16 cellular contexts compared by ENCODE assay signal in the genomic region with DNA sequence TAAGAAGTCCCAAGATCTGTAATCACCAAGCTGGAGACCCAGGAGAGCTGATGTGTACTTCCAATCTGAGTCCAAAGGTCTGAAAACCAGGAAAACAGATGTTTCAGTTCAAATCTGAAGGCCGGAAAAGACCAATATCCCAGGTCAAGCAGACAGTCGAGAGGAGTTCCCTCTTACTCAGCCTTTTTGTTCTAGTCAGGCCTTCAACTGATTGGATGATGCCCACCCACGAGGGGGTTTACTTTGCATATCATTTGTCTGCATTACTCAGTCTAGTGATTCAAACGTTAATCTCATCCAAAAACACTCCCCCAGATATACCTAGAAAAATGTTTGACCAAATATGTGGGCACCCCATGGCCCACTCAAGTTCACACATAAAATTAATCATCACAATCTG.
"Had no signal": no experiment of that assay in that cellular context is flagged by ENCODE, and none has a peak within 500 bp of the region (broad histone marks: within the 10 kb centered on the region; RNA-seq: fewer than 3 reads in every experiment).

No MANE protein-coding gene starts in this region.

- H3K27me3 ChIP-seq: adrenal gland, body of pancreas, tibial artery, vagina had no signal

- DNase-seq: activated CD4-positive, alpha-beta T cell treated with anti-CD3 and anti-CD28 coated beads, Interleukin-2, amount 10 ng/mL, durations not matched to agents 7 days and 5 days; adrenal gland; body of pancreas; central memory CD4-positive, alpha-beta T cell; effector CD4-positive, alpha-beta T cell; foreskin melanocyte; head of caudate nucleus; left cardiac atrium; naive thymus-derived CD4-positive, alpha-beta T cell; T1000; tibial artery had no signal

- H3K27ac ChIP-seq: adrenal gland, body of pancreas, coronary artery, tibial artery, vagina, VCaP had no signal

- H3K36me3 ChIP-seq: adrenal gland, tibial artery, vagina had no signal

- ATAC-seq: body of pancreas; left cardiac atrium; naive thymus-derived CD4-positive, alpha-beta T cell had no signal

- H3K4me2 ChIP-seq: smooth muscle cell had no signal

- H3K4me3 ChIP-seq: adrenal gland, body of pancreas, coronary artery, lung, smooth muscle cell, tibial artery, vagina had no signal
